ENCODE assay signal across 27 cellular contexts in the genomic region with DNA sequence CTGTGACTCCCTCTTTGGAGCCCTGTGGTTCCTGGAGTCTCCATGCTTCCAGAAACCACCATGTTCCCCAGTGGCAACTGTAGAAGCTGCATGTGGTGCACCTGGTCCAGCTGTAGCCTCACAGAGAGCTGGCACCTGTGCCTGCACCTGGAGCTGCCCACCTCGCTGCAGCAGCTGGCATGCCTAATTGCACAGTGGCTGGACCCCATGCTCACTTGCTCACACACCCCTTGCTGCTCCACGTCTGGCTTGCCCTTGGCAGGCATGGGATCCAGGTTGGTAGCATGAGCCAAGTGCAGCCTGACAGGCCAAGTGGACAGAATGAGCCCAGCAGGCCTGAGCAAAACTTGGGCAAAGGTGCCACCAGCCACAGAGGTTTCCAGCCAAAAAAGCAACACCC.
A peak's percentile ranks its signal among the peaks of the same experiment; 100 is the strongest.
DNase-seq lines count a peak whose midpoint lies in the region; ATAC-seq and TF ChIP-seq lines count a peak whose summit lies in the region.
"Had no signal": no experiment of that assay in that cellular context is flagged by ENCODE, and none has a peak within 500 bp of the region (broad histone marks: within the 10 kb centered on the region; RNA-seq: fewer than 3 reads in every experiment).

No MANE protein-coding gene starts in this region.

- H3K4me3 Mint-ChIP-seq in CD8-positive, alpha-beta T cell: no peak overlapping the region
- H3K4me3 Mint-ChIP-seq in central memory CD8-positive, alpha-beta T cell: peak overlapping the region; percentile 33
- H3K4me3 Mint-ChIP-seq in stimulated activated effector memory CD8-positive, alpha-beta T cell treated with anti-CD3 and anti-CD28 coated beads, Interleukin-12 subunit alpha, Interleukin-12 subunit beta, amount 100 ng/mL, for 72 hours: peak overlapping the region; percentile 38
- no peak overlapping the region for H3K4me3 Mint-ChIP-seq in stimulated activated naive B cell treated with anti-CD40 and anti-IgM and Interleukin-4, amounts not matched to agents 10 μg/mL and 1 μg/mL and 100 μg/mL, for 72 hours
- H3K4me3 Mint-ChIP-seq: CD4-positive, CD25-positive, alpha-beta regulatory T cell had no signal

- no peaks in the 10 kb centered on the region for H3K9me3 ChIP-seq in CD8-positive, alpha-beta T cell (ENCODE audit: low read length)
- H3K9me3 ChIP-seq: SJCRH30 had no signal

- H3K27ac ChIP-seq in CD8-positive, alpha-beta T cell (ENCODE audit: low read depth, low read length): no peak overlapping the region
- H3K27ac ChIP-seq: BLaER1, SJCRH30 had no signal

- no peak for DNase-seq in CD8-positive, alpha-beta T cell
- DNase-seq in central memory CD8-positive, alpha-beta T cell (ENCODE audit: low spot score in 2 of 2): no peak
- peak; percentile 44 for DNase-seq in islet precursor cell
- no peak for DNase-seq in stimulated activated effector memory CD8-positive, alpha-beta T cell treated with anti-CD3 and anti-CD28 coated beads, Interleukin-12 subunit alpha, Interleukin-12 subunit beta, amount 100 ng/mL, for 72 hours (ENCODE audit: low spot score in 2 of 2)
- no peak for DNase-seq in stimulated activated naive B cell treated with anti-CD40 and anti-IgM and Interleukin-4, amounts not matched to agents 10 μg/mL and 1 μg/mL and 100 μg/mL, for 72 hours
- DNase-seq in stimulated activated CD4-positive, alpha-beta T cell treated with anti-CD3 and anti-CD28 coated beads, Interleukin-2, amount 100 ng/mL, for 48 hours: no peak
- DNase-seq: CD4-positive, CD25-positive, alpha-beta regulatory T cell; COR-L47; DMS79; EL; GF-D8; GOT3; HCEC 1CT; IMR-90; KG1; NCI-H1048; NCI-H1417; NCI-H1694; NCI-H2029 treated with DMSO at 0.1 percent for 48 hours; NCI-H2171; NCI-H226; NCI-H524; NCI-H748 treated with DMSO at 0.1 percent for 48 hours; PC-3; SJCRH30 had no signal

- peaks cover 9% of the 10 kb centered on the region for H3K4me1 Mint-ChIP-seq in CD8-positive, alpha-beta T cell (ENCODE audit: low read depth)
- peaks cover 33% of the 10 kb centered on the region for H3K4me1 Mint-ChIP-seq in central memory CD8-positive, alpha-beta T cell
- peaks cover 68% of the 10 kb centered on the region for H3K4me1 Mint-ChIP-seq in stimulated activated effector memory CD8-positive, alpha-beta T cell treated with anti-CD3 and anti-CD28 coated beads, Interleukin-12 subunit alpha, Interleukin-12 subunit beta, amount 100 ng/mL, for 72 hours
- H3K4me1 Mint-ChIP-seq in stimulated activated naive B cell treated with anti-CD40 and anti-IgM and Interleukin-4, amounts not matched to agents 10 μg/mL and 1 μg/mL and 100 μg/mL, for 72 hours: no peaks in the 10 kb centered on the region

- peaks cover 8% of the 10 kb centered on the region for H3K27me3 Mint-ChIP-seq in CD8-positive, alpha-beta T cell (ENCODE audit: low read depth)
- peaks cover 34% of the 10 kb centered on the region for H3K27me3 Mint-ChIP-seq in central memory CD8-positive, alpha-beta T cell
- H3K27me3 Mint-ChIP-seq in stimulated activated naive B cell treated with anti-CD40 and anti-IgM and Interleukin-4, amounts not matched to agents 10 μg/mL and 1 μg/mL and 100 μg/mL, for 72 hours: peaks cover 5 to 6% of the 10 kb centered on the region in 2 donors
- H3K27me3 Mint-ChIP-seq: CD4-positive, CD25-positive, alpha-beta regulatory T cell had no signal

- no peak for ATAC-seq in CD8-positive, alpha-beta T cell
- no peak for ATAC-seq in central memory CD8-positive, alpha-beta T cell (replicated peaks; ENCODE audit: extremely low read depth, poor library complexity, severe bottlenecking)
- no peak for ATAC-seq in stimulated activated effector memory CD8-positive, alpha-beta T cell treated with anti-CD3 and anti-CD28 coated beads, Interleukin-12 subunit alpha, Interleukin-12 subunit beta, amount 100 ng/mL, for 72 hours
- no peak for ATAC-seq in stimulated activated naive B cell treated with anti-CD40 and anti-IgM and Interleukin-4, amounts not matched to agents 10 μg/mL and 1 μg/mL and 100 μg/mL, for 72 hours (replicated peaks)
- no peak for ATAC-seq in GM21723 (IDR thresholded peaks at IDR 0.05; ENCODE audit: unreplicated experiment)
- ATAC-seq: PC-3 had no signal

- H3K27me3 ChIP-seq in CD8-positive, alpha-beta T cell (ENCODE audit: insufficient read depth, low read length): no peaks in the 10 kb centered on the region
- H3K27me3 ChIP-seq: BLaER1, SJCRH30 had no signal

- H3K27ac Mint-ChIP-seq in CD8-positive, alpha-beta T cell: peak overlapping the region; percentile 37
- no peak overlapping the region for H3K27ac Mint-ChIP-seq in central memory CD8-positive, alpha-beta T cell (ENCODE audit: low read depth)
- H3K27ac Mint-ChIP-seq in stimulated activated effector memory CD8-positive, alpha-beta T cell treated with anti-CD3 and anti-CD28 coated beads, Interleukin-12 subunit alpha, Interleukin-12 subunit beta, amount 100 ng/mL, for 72 hours: peak overlapping the region; percentile 30
- H3K27ac Mint-ChIP-seq in stimulated activated naive B cell treated with anti-CD40 and anti-IgM and Interleukin-4, amounts not matched to agents 10 μg/mL and 1 μg/mL and 100 μg/mL, for 72 hours: no peak overlapping the region

- CTCF ChIA-PET in CD8-positive, alpha-beta T cell (lab: Charles Lee): no interaction called here

- no peak overlapping the region for H3K4me3 ChIP-seq in CD8-positive, alpha-beta T cell (ENCODE audit: low read depth, low read length)
- H3K4me3 ChIP-seq: BLaER1, SJCRH30 had no signal

- no peaks in the 10 kb centered on the region for H3K36me3 Mint-ChIP-seq in CD8-positive, alpha-beta T cell
- no peaks in the 10 kb centered on the region for H3K36me3 Mint-ChIP-seq in central memory CD8-positive, alpha-beta T cell (ENCODE audit: insufficient read depth)
- no peaks in the 10 kb centered on the region for H3K36me3 Mint-ChIP-seq in stimulated activated effector memory CD8-positive, alpha-beta T cell treated with anti-CD3 and anti-CD28 coated beads, Interleukin-12 subunit alpha, Interleukin-12 subunit beta, amount 100 ng/mL, for 72 hours
- H3K36me3 Mint-ChIP-seq in stimulated activated naive B cell treated with anti-CD40 and anti-IgM and Interleukin-4, amounts not matched to agents 10 μg/mL and 1 μg/mL and 100 μg/mL, for 72 hours: peaks cover 5 to 6% of the 10 kb centered on the region in 2 donors
- H3K36me3 Mint-ChIP-seq: CD4-positive, CD25-positive, alpha-beta regulatory T cell had no signal

- intact Hi-C loops in CD8-positive, alpha-beta T cell (cut with DNase I, micrococcal nuclease): no loop called here

- no peak for TF ChIP-seq CTCF in CD8-positive, alpha-beta T cell (IDR thresholded peaks at IDR 0.05)

- H3K9me3 Mint-ChIP-seq in CD8-positive, alpha-beta T cell: no peaks in the 10 kb centered on the region
- no peaks in the 10 kb centered on the region for H3K9me3 Mint-ChIP-seq in central memory CD8-positive, alpha-beta T cell
- H3K9me3 Mint-ChIP-seq in stimulated activated effector memory CD8-positive, alpha-beta T cell treated with anti-CD3 and anti-CD28 coated beads, Interleukin-12 subunit alpha, Interleukin-12 subunit beta, amount 100 ng/mL, for 72 hours: no peaks in the 10 kb centered on the region
- H3K9me3 Mint-ChIP-seq in stimulated activated naive B cell treated with anti-CD40 and anti-IgM and Interleukin-4, amounts not matched to agents 10 μg/mL and 1 μg/mL and 100 μg/mL, for 72 hours: peaks cover 9% of the 10 kb centered on the region in 2 donors

- POLR2A ChIA-PET in CD8-positive, alpha-beta T cell (lab: Charles Lee): no interaction called here

- no peaks in the 10 kb centered on the region for H3K36me3 ChIP-seq in CD8-positive, alpha-beta T cell (ENCODE audit: insufficient read depth, low read length)
- H3K36me3 ChIP-seq: BLaER1, SJCRH30 had no signal

- no peaks in the 10 kb centered on the region for H3K4me1 ChIP-seq in CD8-positive, alpha-beta T cell (ENCODE audit: insufficient read depth, low read length)
- H3K4me1 ChIP-seq: BLaER1, SJCRH30 had no signal

Comparison
In these comparisons a context has a peak if more than half of its experiments do, and no peak if none do; other contexts are left out.
1. H3K27ac Mint-ChIP-seq: peak in CD8-positive, alpha-beta T cell (single experiment) and stimulated activated effector memory CD8-positive, alpha-beta T cell treated with anti-CD3 and anti-CD28 coated beads, Interleukin-12 subunit alpha, Interleukin-12 subunit beta, amount 100 ng/mL, for 72 hours (single experiment); none in central memory CD8-positive, alpha-beta T cell (single experiment) and stimulated activated naive B cell treated with anti-CD40 and anti-IgM and Interleukin-4, amounts not matched to agents 10 μg/mL and 1 μg/mL and 100 μg/mL, for 72 hours (single experiment).
2. H3K4me3 Mint-ChIP-seq: peak in central memory CD8-positive, alpha-beta T cell (single experiment) and stimulated activated effector memory CD8-positive, alpha-beta T cell treated with anti-CD3 and anti-CD28 coated beads, Interleukin-12 subunit alpha, Interleukin-12 subunit beta, amount 100 ng/mL, for 72 hours (single experiment); none in CD8-positive, alpha-beta T cell (single experiment) and stimulated activated naive B cell treated with anti-CD40 and anti-IgM and Interleukin-4, amounts not matched to agents 10 μg/mL and 1 μg/mL and 100 μg/mL, for 72 hours (0 of 2).